11 cellular contexts compared by ENCODE assay signal in genomic region chr1:235902638-235903542, GRCh38. TPM values are rescaled to one million over a fixed set of nuclear protein-coding genes. Genes with fewer than 3 reads are reported as not detected.
DNase-seq lines count a peak whose midpoint lies in the region; ATAC-seq, FAIRE-seq and TF ChIP-seq lines count a peak whose summit lies in the region.
"Had no signal": no experiment of that assay in that cellular context is flagged by ENCODE, and none has a peak within 500 bp of the region (broad histone marks: within the 10 kb centered on the region; RNA-seq: fewer than 3 reads in every experiment).

No MANE protein-coding gene starts in this region.

- H3K27me3 Mint-ChIP-seq in glutamatergic neuron (ENCODE audit: unreplicated experiment): peaks cover 4% of the 10 kb centered on the region

- no peak overlapping the region for H2AFZ ChIP-seq in GM12878 (ENCODE audit: control insufficient read depth, low read depth, low read length)

- intact Hi-C loops in GM12878 (cut with micrococcal nuclease; ENCODE audit: unreplicated experiment): no loop called here
- intact Hi-C loops in mucosa of descending colon (cut with DNase I, micrococcal nuclease): no loop called here

- RAD21 ChIA-PET in GM12878 (lab: Charles Lee; ENCODE audit: unreplicated experiment): interaction anchor here (0.7 to 1.3 kb wide), 2 partner anchors 15 to 46 kb away, joined by 3 read pairs; no protein-coding TSS in a partner anchor

- H3K4me1 ChIP-seq in GM12878 (ENCODE audit: control insufficient read depth, insufficient read depth, low read length): peaks cover 3% of the 10 kb centered on the region; the same call in 1 of the 2 replicates
- no peaks in the 10 kb centered on the region for H3K4me1 ChIP-seq in mucosa of descending colon (ENCODE audit: low read depth)

- H3K36me3 Mint-ChIP-seq in glutamatergic neuron (ENCODE audit: unreplicated experiment): no peaks in the 10 kb centered on the region

- H3K4me1 Mint-ChIP-seq in glutamatergic neuron (ENCODE audit: low read depth, unreplicated experiment): peaks cover 11% of the 10 kb centered on the region

- in situ Hi-C loops in GM12878 (cut with MboI): no loop called here

- H3K9me3 ChIP-seq in GM12878 (replicated peaks; ENCODE audit: control insufficient read depth, insufficient read depth, low read length) (no peaks in the 10 kb centered on the region; the same call in 2 of the 3 replicates), mucosa of descending colon (no peaks in the 10 kb centered on the region)
- H3K9me3 ChIP-seq: suprapubic skin had no signal

- no TSS peak for BruUV-seq in GM12878 (replicated peaks; lab: Mats Ljungman, UMichigan)

- no peak overlapping the region for H3K4me2 ChIP-seq in GM12878 (ENCODE audit: control insufficient read depth, insufficient read depth)

- no peak for TF ChIP-seq POLR2A in GM12878 (IDR thresholded peaks at IDR 0.05; ENCODE audit: low read depth, low read length)

- H3K4me3 ChIP-seq in LNCaP clone FGC (ENCODE audit: low read depth, low read length): no peak overlapping the region
- no peak overlapping the region for H3K4me3 ChIP-seq in GM12878
- H3K4me3 ChIP-seq in mucosa of descending colon: no peak overlapping the region
- H3K4me3 ChIP-seq: suprapubic skin had no signal

- TF ChIP-seq CTCF in LNCaP clone FGC (IDR thresholded peaks at IDR 0.05; ENCODE audit: control insufficient read depth, extremely low read depth, insufficient read depth) (no peak), GM12878 (IDR thresholded peaks at IDR 0.05 in 2 of 3, conservative IDR thresholded peaks at IDR 0.05 in 1 of 3; ENCODE audit: control insufficient read depth in 2 of 3, extremely low read depth in 1 of 3, insufficient read depth in 1 of 3, low read depth in 3 of 3, low read length in 3 of 3) (no peak), mucosa of descending colon (IDR thresholded peaks at IDR 0.05) (no peak), glutamatergic neuron (IDR thresholded peaks at IDR 0.05; ENCODE audit: partially characterized antibody, unreplicated experiment) (no peak)

- H3K36me3 ChIP-seq in GM12878 (ENCODE audit: control insufficient read depth in 2 of 2, insufficient read depth in 2 of 2, low read length in 1 of 2) (no peaks in the 10 kb centered on the region), mucosa of descending colon (ENCODE audit: low read depth) (no peaks in the 10 kb centered on the region)
- H3K36me3 ChIP-seq: suprapubic skin had no signal

- no peaks in the 10 kb centered on the region for H4K20me1 ChIP-seq in GM12878 (ENCODE audit: control insufficient read depth, insufficient read depth)

- CTCF ChIA-PET in GM12878 (lab: Yijun Ruan, JAX): interaction anchor here (1.0 to 1.3 kb wide), 3 partner anchors 10 to 37 kb away, joined by 3 read pairs; no protein-coding TSS in a partner anchor

- ATAC-seq in GM12878: no peak
- peak; percentile 99 for ATAC-seq in mucosa of descending colon

- H3K9me3 Mint-ChIP-seq in glutamatergic neuron (ENCODE audit: unreplicated experiment): no peaks in the 10 kb centered on the region

- WGBS in GM12878 (ENCODE audit: insufficient coverage, insufficient replicate concordance, low lambda C conversion rate, missing lambda C conversion rate): 71% methylated on average over 7 of the region's 7 CpGs

- no peaks in the 10 kb centered on the region for H3K27me3 ChIP-seq in GM12878 (replicated peaks in 1 of 2; ENCODE audit: control insufficient read depth in 2 of 2, insufficient read depth in 2 of 2, low read length in 1 of 2)
- H3K27me3 ChIP-seq: suprapubic skin had no signal

- no peak for TF ChIP-seq EP300 in GM12878 (IDR thresholded peaks at IDR 0.05; ENCODE audit: borderline replicate concordance in 1 of 2, control insufficient read depth in 1 of 2, low read depth in 2 of 2, low read length in 2 of 2)

- H3K79me2 ChIP-seq in GM12878 (ENCODE audit: control insufficient read depth, insufficient read depth, low read length): no peaks in the 10 kb centered on the region

- no peak overlapping the region for H3K27ac ChIP-seq in GM12878 (ENCODE audit: control insufficient read depth, insufficient read depth)
- H3K27ac ChIP-seq: suprapubic skin had no signal

- SMC1A ChIA-PET in GM12878 (lab: Charles Lee; ENCODE audit: uncharacterized antibody, unreplicated experiment): interaction anchor here (0.8 to 1.8 kb wide), 8 partner anchors 10 to 69 kb away, joined by 4 to 6 read pairs (median 4); no protein-coding TSS in a partner anchor

- POLR2A ChIA-PET in GM12878 (lab: Charles Lee): interaction anchor here (0.7 to 1.1 kb wide), 2 partner anchors 8 to 21 kb away, joined by 4 to 7 read pairs; no protein-coding TSS in a partner anchor

- H3K9ac ChIP-seq in GM12878 (ENCODE audit: control insufficient read depth, insufficient read depth, low read length): no peak overlapping the region

- H3K27ac Mint-ChIP-seq in glutamatergic neuron (ENCODE audit: unreplicated experiment): no peak overlapping the region

- DNase-seq in COLO829 (ENCODE audit: low spot score): peak; percentile 86
- peak; percentile 65 for DNase-seq in LNCaP clone FGC (ENCODE audit: low read depth)
- no peak for DNase-seq in GM12878 (ENCODE audit: low read depth, low spot score)
- peak; percentile 78 to 87 (median 78) for DNase-seq in mucosa of descending colon
- DNase-seq in NCI-H345 treated with DMSO at 0.1 percent for 48 hours (lab: John Stamatoyannopoulos, UW; ENCODE audit: unreplicated experiment): no peak
- no peak for DNase-seq in NAMALWA (ENCODE audit: low spot score)
- no peak for DNase-seq in glutamatergic neuron
- no peak for DNase-seq in NCI-H146 treated with DMSO at 0.1 percent for 48 hours (lab: John Stamatoyannopoulos, UW; ENCODE audit: unreplicated experiment)
- DNase-seq: NCI-H1694 had no signal

- no peak for FAIRE-seq in GM12878 (lab: Jason Lieb, UNC)
- FAIRE-seq: D721Med had no signal

- TF ChIP-seq RAD21 in GM12878 (IDR thresholded peaks at IDR 0.05; ENCODE audit: insufficient read depth, low read depth, low read length): no peak

- H3K4me3 Mint-ChIP-seq in glutamatergic neuron (ENCODE audit: unreplicated experiment): no peak overlapping the region

TF ChIP-seq in GM12878, 131 proteins besides CTCF, POLR2A, EP300 and RAD21:
- TF ChIP-seq NBN (IDR thresholded peaks at IDR 0.05) (no peak), RAD51 (IDR thresholded peaks at IDR 0.05) (peak; percentile 48; the same call in 1 of the 2 replicates), BHLHE40 (IDR thresholded peaks at IDR 0.05; ENCODE audit: borderline replicate concordance in 1 of 2, low read depth in 2 of 2, low read length in 1 of 2) (0 out of 4 replicates have a peak, but pooled peaks of 1 of the 2 experiments have one; percentile 4)

RNA-seq across cellular contexts. Expression of gene LYST, which starts 36.2 kb away (rescaled TPM):
- 162 and 169 TPM in 2 replicates for total RNA-seq in GM12878 (2013; cell fraction: nucleolus; rRNA removed)
- total RNA-seq in GM12878 (2014; rRNA removed) (8.8 and 9.7 TPM in 2 replicates), GM12878 (2014; rRNA removed; fragmentation: Illumina TruSeq; extraction: Trizol) (6.5 and 7.9 TPM in 2 replicates), GM12878 (2021) (6.5 and 9.7 TPM in 2 replicates), mucosa of descending colon (10 to 100 TPM; 24.0 to 32.3 (median 26.7) TPM), glutamatergic neuron (ENCODE audit: unreplicated experiment) (33.6 TPM)
- polyA plus RNA-seq in GM12878 (2011; ENCODE audit: low read depth): 2.3 TPM
- polyA plus RNA-seq in GM12878 (2011; rRNA removed) (28.1 and 34.2 TPM in 2 replicates), GM12878 (2014; fragmentation: Illumina TruSeq; extraction: Trizol) (6.1 and 12.4 TPM in 2 replicates), GM12878 (2014; fragmentation: Nextera tagmentation; extraction: Ambion mirVana) (1 to 10 TPM; 3.7 to 5.2 TPM), GM12878 (2014; rRNA removed) (4.1 and 4.8 TPM in 2 replicates), GM12878 (2016; fragmentation: Nextera tagmentation; extraction: Ambion mirVana) (1 to 10 TPM; 3.3 to 3.9 TPM)
- polyA plus RNA-seq in GM12878 (2011; cell fraction: cytosol; rRNA removed): 14.0 and 15.9 TPM in 2 replicates
- 30.5 and 30.7 TPM in 2 replicates for polyA plus RNA-seq in GM12878 (2011; cell fraction: nucleus; rRNA removed)
- polyA plus RNA-seq in GM12878 (2012): 4.2 and 4.3 TPM in 2 replicates
- polyA minus RNA-seq in GM12878 (2011; rRNA and poly(A)+ RNA removed): 91.2 and 123 TPM in 2 replicates
- polyA minus RNA-seq in GM12878 (2011; cell fraction: cytosol; rRNA and poly(A)+ RNA removed): 13.1 and 15.3 TPM in 2 replicates
- 94.7 and 122 TPM in 2 replicates for polyA minus RNA-seq in GM12878 (2011; cell fraction: nucleus; rRNA and poly(A)+ RNA removed)

Comparison
In these comparisons a context has a peak if more than half of its experiments do, and no peak if none do; other contexts are left out.
1. DNase-seq: peak in COLO829 (single experiment), LNCaP clone FGC (single experiment) and mucosa of descending colon (3 of 3); none in GM12878 (single experiment), NCI-H345 treated with DMSO at 0.1 percent for 48 hours (single experiment), NAMALWA (single experiment), glutamatergic neuron (single experiment) and NCI-H146 treated with DMSO at 0.1 percent for 48 hours (single experiment).